In genomic region chr6:151240861-151241642, GRCh38 we compare ENCODE assay signal across 9 cellular contexts. TPM values are rescaled to one million over a fixed set of nuclear protein-coding genes. Genes with fewer than 3 reads are reported as not detected.
A peak's percentile ranks its signal among the peaks of the same experiment; 100 is the strongest.
DNase-seq lines count a peak whose midpoint lies in the region; ATAC-seq and TF ChIP-seq lines count a peak whose summit lies in the region.
"Had no signal": no experiment of that assay in that cellular context is flagged by ENCODE, and none has a peak within 500 bp of the region (broad histone marks: within the 10 kb centered on the region; RNA-seq: fewer than 3 reads in every experiment).

No MANE protein-coding gene starts in this region.

- 3% methylated on average over 63 of the region's 63 CpGs for WGBS in liver
- whole genome bisulfite sequencing in stomach, 5 donors = 1 to 3% (median 2%) methylated on average over 10 to 63 of the region's 63 CpGs

- TF ChIP-seq POLR2A in stomach (IDR thresholded peaks at IDR 0.05) = no peak

- ATAC-seq in Right ventricle myocardium inferior (peak; percentile 42), GM21825 (IDR thresholded peaks at IDR 0.05; ENCODE audit: unreplicated experiment) (no peak), HG03565 (IDR thresholded peaks at IDR 0.05; ENCODE audit: unreplicated experiment) (no peak)

- no peak overlapping the region for H3K9ac ChIP-seq in liver (ENCODE audit: low read depth in 1 of 2, low read length in 2 of 2)

- no peaks in the 10 kb centered on the region for H3K36me3 ChIP-seq in SJCRH30
- no peaks in the 10 kb centered on the region for H3K36me3 ChIP-seq in liver (ENCODE audit: control insufficient read depth in 4 of 4, insufficient read depth in 3 of 4, low read depth in 1 of 4, low read length in 3 of 4)
- H3K36me3 ChIP-seq in stomach = no peaks in the 10 kb centered on the region

- H3K4me1 ChIP-seq in SJCRH30 = peaks cover 3% of the 10 kb centered on the region; the same call in 1 of the 2 replicates
- H3K4me1 ChIP-seq in liver (ENCODE audit: control insufficient read depth in 4 of 4, insufficient read depth in 4 of 4, low read length in 3 of 4) = peaks cover 6 to 15% (median 11%) of the 10 kb centered on the region in 4 donors
- peaks cover 0 to 27% (median 23%) of the 10 kb centered on the region in 4 donors for H3K4me1 ChIP-seq in stomach

- no peak for TF ChIP-seq CTCF in liver (IDR thresholded peaks at IDR 0.05; ENCODE audit: low read depth, low read length, missing input control)
- no peak for TF ChIP-seq CTCF in stomach (IDR thresholded peaks at IDR 0.05)

- no peak for TF ChIP-seq EP300 in stomach (IDR thresholded peaks at IDR 0.05)

- H3K27me3 ChIP-seq in SJCRH30 (no peaks in the 10 kb centered on the region), liver (ENCODE audit: control insufficient read depth in 4 of 4, insufficient read depth in 4 of 4, low read length in 3 of 4) (peaks cover 0 to 3% (median 0%) of the 10 kb centered on the region in 4 donors), stomach (peaks cover 0 to 45% (median 36%) of the 10 kb centered on the region in 3 donors)

- TF ChIP-seq RAD21 in liver (IDR thresholded peaks at IDR 0.05) = peak; percentile 13 to 31

- DNase-seq in Right ventricle myocardium inferior (ENCODE audit: missing footprints) = peak; percentile 73
- DNase-seq in cardiac septum (ENCODE audit: low spot score) = no peak
- DNase-seq in SJCRH30 = peak; percentile 71 to 77
- peak; percentile 28 to 61 for DNase-seq in dermis microvascular lymphatic vessel endothelial cell (ENCODE audit: low read depth in 2 of 2)
- peak; percentile 36 for DNase-seq in stomach

- H3K4me3 ChIP-seq in SJCRH30 (peak overlapping the region; percentile 75), liver (ENCODE audit: low read depth in 1 of 3, low read length in 3 of 3) (peak overlapping the region; percentile 6 to 63 (median 40)), stomach (peak overlapping the region; percentile 67 to 74 (median 71))

- H3K27ac ChIP-seq in SJCRH30 = peak overlapping the region; percentile 5; the same call in 1 of the 2 replicates
- peak overlapping the region; percentile 53 to 57 for H3K27ac ChIP-seq in liver (ENCODE audit: low read depth in 1 of 2, low read length in 2 of 2)
- peak overlapping the region; percentile 79 to 97 (median 88) for H3K27ac ChIP-seq in stomach
- H3K27ac ChIP-seq: epithelial cell of prostate had no signal

- no peaks in the 10 kb centered on the region for H3K9me3 ChIP-seq in SJCRH30 (replicated peaks)
- no peaks in the 10 kb centered on the region for H3K9me3 ChIP-seq in liver (ENCODE audit: control insufficient read depth in 4 of 4, low read length in 3 of 4)
- H3K9me3 ChIP-seq in stomach = no peaks in the 10 kb centered on the region

- intact Hi-C loops in Right ventricle myocardium inferior (cut with DNase I) = loop anchor here (1.0 kb wide), 1 partner anchor 227 kb away; no protein-coding TSS in a partner anchor
- intact Hi-C loops in cardiac septum (cut with DNase I) = loop anchor here (2.0 to 5.0 kb wide), 2 partner anchors 84 to 229 kb away; no protein-coding TSS in a partner anchor
- intact Hi-C loops in stomach (cut with DNase I; ENCODE audit: low total_unique reads) = no loop called here

TF ChIP-seq in liver, 16 proteins besides CTCF, POLR2A, EP300 and RAD21:
- TF ChIP-seq NR2F2 (IDR thresholded peaks at IDR 0.05) = no peak
- TF ChIP-seq REST (IDR thresholded peaks at IDR 0.05) = peak; percentile 20
- no peak for TF ChIP-seq EGR1 (IDR thresholded peaks at IDR 0.05; ENCODE audit: low read depth in 2 of 2)
TF ChIP-seq in liver: peak in this region for 1.

RNA-seq across cellular contexts. Expression of gene AKAP12, which starts 1.3 kb away (rescaled TPM):
- total RNA-seq in Right ventricle myocardium inferior (18.1 TPM), cardiac septum (15.4 TPM), dermis microvascular lymphatic vessel endothelial cell (314 and 444 TPM in 2 replicates), liver (10 to 100 TPM in 1 of 2 donors, 1 to 10 TPM in 1; 8.0 to 14.8 TPM), stomach (100 to 1,000 TPM in 1 of 5 donors, 10 to 100 TPM in 4; 26.2 to 110 (median 44.9) TPM)
- 63.4 and 70.8 TPM in 2 replicates for total RNA-seq in SJCRH30 (2014; rRNA removed; shearing (Covaris generic))
- polyA plus RNA-seq in liver (1 to 10 TPM; 6.7 to 9.2 TPM), stomach (1 to 10 TPM; 4.2 to 8.9 (median 8.0) TPM)

Comparison
In these comparisons a context has a peak if more than half of its experiments do, and no peak if none do; other contexts are left out.
1. H3K27ac ChIP-seq: peak in every context shown above with its lines; median percentile 88 in stomach; 55 in liver; 5 in SJCRH30.